In genomic region chr7:129375221-129375938, GRCh38 we compare ENCODE assay signal across 21 cellular contexts. TPM values are rescaled to one million over a fixed set of nuclear protein-coding genes. Genes with fewer than 3 reads are reported as not detected.
DNase-seq lines count a peak whose midpoint lies in the region; ATAC-seq and TF ChIP-seq lines count a peak whose summit lies in the region.
"Had no signal": no experiment of that assay in that cellular context is flagged by ENCODE, and none has a peak within 500 bp of the region (broad histone marks: within the 10 kb centered on the region; RNA-seq: fewer than 3 reads in every experiment).

No MANE protein-coding gene starts in this region.

- POLR2A ChIA-PET in T-cell (lab: Charles Lee) = no interaction called here

- H3K27me3 Mint-ChIP-seq in neural progenitor cell (ENCODE audit: insufficient read depth, low read depth) = no peaks in the 10 kb centered on the region
- no peaks in the 10 kb centered on the region for H3K27me3 Mint-ChIP-seq in T-cell
- H3K27me3 Mint-ChIP-seq: activated CD4-positive, alpha-beta T cell treated with anti-CD3 and anti-CD28 coated beads for 36 hours; CD4-positive, alpha-beta memory T cell; central memory CD8-positive, alpha-beta T cell; effector memory CD8-positive, alpha-beta T cell had no signal

- H2AFZ ChIP-seq in neural progenitor cell (replicated peaks) = no peak overlapping the region

- H3K4me1 ChIP-seq in HUES48 (ENCODE audit: control insufficient read depth, insufficient read depth, low read length) = peaks cover 50% of the 10 kb centered on the region
- H3K4me1 ChIP-seq in endocrine pancreas (ENCODE audit: control insufficient read depth, insufficient read depth, low read length) = peaks cover 29% of the 10 kb centered on the region
- peaks cover 24% of the 10 kb centered on the region for H3K4me1 ChIP-seq in neural progenitor cell
- H3K4me1 ChIP-seq in esophagus muscularis mucosa = no peaks in the 10 kb centered on the region
- H3K4me1 ChIP-seq: right atrium auricular region had no signal

- no peak for TF ChIP-seq CTCF in neural progenitor cell (IDR thresholded peaks at IDR 0.05)
- no peak for TF ChIP-seq CTCF in esophagus muscularis mucosa (IDR thresholded peaks at IDR 0.05)

- peaks cover 19% of the 10 kb centered on the region for H3F3A ChIP-seq in neural progenitor cell (ENCODE audit: low read depth)

- TF ChIP-seq EP300 in esophagus muscularis mucosa (IDR thresholded peaks at IDR 0.05) = no peak

- H3K9ac ChIP-seq in HUES48 (ENCODE audit: low read depth, low read length) = peak overlapping the region; percentile 41
- no peak overlapping the region for H3K9ac ChIP-seq in endocrine pancreas (ENCODE audit: control insufficient read depth, insufficient read depth, low read length)
- H3K9ac ChIP-seq in neural progenitor cell = no peak overlapping the region

- H3K36me3 ChIP-seq in HUES48 (ENCODE audit: control insufficient read depth, insufficient read depth, low read length) (peaks cover 9% of the 10 kb centered on the region), endocrine pancreas (ENCODE audit: control insufficient read depth, insufficient read depth, low read length) (no peaks in the 10 kb centered on the region), neural progenitor cell (no peaks in the 10 kb centered on the region), esophagus muscularis mucosa (peaks cover 0 to 9% (median 2%) of the 10 kb centered on the region in 4 donors)
- H3K36me3 ChIP-seq: right atrium auricular region, thyroid gland had no signal

- intact Hi-C loops in esophagus muscularis mucosa (cut with DNase I) = loop anchor here (5.0 to 10.0 kb wide), 2 partner anchors 33 to 269 kb away; no protein-coding TSS in a partner anchor

- H3K4me1 Mint-ChIP-seq in neural progenitor cell (peaks cover 19% of the 10 kb centered on the region), T-cell (peaks cover 0 to 12% (median 7%) of the 10 kb centered on the region in 3 donors)

- H3K27me3 ChIP-seq in HUES48 (ENCODE audit: control insufficient read depth, insufficient read depth, low read length) (no peaks in the 10 kb centered on the region), endocrine pancreas (ENCODE audit: control insufficient read depth, insufficient read depth, low read length) (no peaks in the 10 kb centered on the region), neural progenitor cell (no peaks in the 10 kb centered on the region), esophagus muscularis mucosa (no peaks in the 10 kb centered on the region)
- H3K27me3 ChIP-seq: heart right ventricle, right atrium auricular region, thyroid gland had no signal

- WGBS in esophagus muscularis mucosa = 90% methylated on average over 2 of the region's 2 CpGs

- DNase-seq in Ammon's horn (ENCODE audit: low spot score) = peak; percentile 13
- peak; percentile 44 for DNase-seq in neural progenitor cell (ENCODE audit: low spot score)
- no peak for DNase-seq in T-cell
- DNase-seq in esophagus muscularis mucosa (ENCODE audit: extremely low spot score) = no peak
- DNase-seq in T-helper 1 cell = no peak
- DNase-seq: activated CD4-positive, alpha-beta T cell treated with anti-CD3 and anti-CD28 coated beads for 36 hours; activated gamma-delta T cell; CD4-positive, alpha-beta memory T cell; DMS79; effector memory CD8-positive, alpha-beta T cell; heart right ventricle; islet precursor cell; midbrain; thyroid gland had no signal

- no peaks in the 10 kb centered on the region for H3K9me3 Mint-ChIP-seq in neural progenitor cell
- H3K9me3 Mint-ChIP-seq in T-cell = no peaks in the 10 kb centered on the region
- H3K9me3 Mint-ChIP-seq: central memory CD8-positive, alpha-beta T cell; effector memory CD8-positive, alpha-beta T cell; neural crest cell had no signal

- no peaks in the 10 kb centered on the region for H3K9me3 ChIP-seq in HUES48 (ENCODE audit: control insufficient read depth, insufficient read depth, low read length)
- no peaks in the 10 kb centered on the region for H3K9me3 ChIP-seq in endocrine pancreas (ENCODE audit: control insufficient read depth, low read length)
- H3K9me3 ChIP-seq in neural progenitor cell (ENCODE audit: low read depth) = no peaks in the 10 kb centered on the region
- no peaks in the 10 kb centered on the region for H3K9me3 ChIP-seq in esophagus muscularis mucosa
- H3K9me3 ChIP-seq: heart right ventricle, right atrium auricular region, thyroid gland had no signal

- H4K20me1 ChIP-seq in neural progenitor cell (ENCODE audit: low read depth) = peaks cover 13% of the 10 kb centered on the region

- H3K4me3 Mint-ChIP-seq in neural progenitor cell = no peak overlapping the region
- no peak overlapping the region for H3K4me3 Mint-ChIP-seq in T-cell
- H3K4me3 Mint-ChIP-seq: activated CD4-positive, alpha-beta T cell treated with anti-CD3 and anti-CD28 coated beads for 36 hours; CD4-positive, alpha-beta memory T cell; central memory CD8-positive, alpha-beta T cell; effector memory CD8-positive, alpha-beta T cell; neural crest cell had no signal

- H3K79me2 ChIP-seq in neural progenitor cell (ENCODE audit: low read depth) = no peaks in the 10 kb centered on the region

- peak overlapping the region; percentile 40 for H3K4me2 ChIP-seq in neural progenitor cell

- H3K27ac Mint-ChIP-seq in neural progenitor cell = no peak overlapping the region
- no peak overlapping the region for H3K27ac Mint-ChIP-seq in T-cell
- H3K27ac Mint-ChIP-seq: CD4-positive, alpha-beta memory T cell; effector memory CD8-positive, alpha-beta T cell had no signal

- TF ChIP-seq POLR2A in esophagus muscularis mucosa (IDR thresholded peaks at IDR 0.05; ENCODE audit: low read depth) = no peak

- CTCF ChIA-PET in T-cell (lab: Charles Lee) = interaction anchor here (0.6 to 6.2 kb wide), 15 partner anchors 7 to 673 kb away, joined by 3 to 43 read pairs (median 4); no protein-coding TSS in a partner anchor

- ATAC-seq in HG02798 (IDR thresholded peaks at IDR 0.05; ENCODE audit: poor library complexity, unreplicated experiment) (no peak), T-cell (replicated peaks in 1 of 4) (no peak)
- ATAC-seq: activated CD4-positive, alpha-beta T cell treated with anti-CD3 and anti-CD28 coated beads for 36 hours; effector memory CD8-positive, alpha-beta T cell; HCT116; heart right ventricle had no signal

- H3K27ac ChIP-seq in HUES48 (ENCODE audit: low read depth, low read length) = peak overlapping the region; percentile 88
- H3K27ac ChIP-seq in neural progenitor cell = peak overlapping the region; percentile 83
- no peak overlapping the region for H3K27ac ChIP-seq in esophagus muscularis mucosa (replicated peaks in 1 of 4)
- H3K27ac ChIP-seq: heart right ventricle, right atrium auricular region, thyroid gland had no signal

- peak overlapping the region; percentile 18; the same call in 1 of the 2 replicates for H3K4me3 ChIP-seq in HUES48 (ENCODE audit: low read depth, low read length)
- H3K4me3 ChIP-seq in endocrine pancreas (ENCODE audit: control insufficient read depth, insufficient read depth, low read length) = peak overlapping the region; percentile 56
- no peak overlapping the region for H3K4me3 ChIP-seq in neural progenitor cell
- no peak overlapping the region for H3K4me3 ChIP-seq in esophagus muscularis mucosa
- H3K4me3 ChIP-seq: heart right ventricle, right atrium auricular region, thyroid gland had no signal

- H3K36me3 Mint-ChIP-seq in neural progenitor cell = no peaks in the 10 kb centered on the region
- H3K36me3 Mint-ChIP-seq in T-cell = peaks cover 9% of the 10 kb centered on the region

RNA-seq across cellular contexts. Expression of gene STRIP2, which starts 58.9 kb away (rescaled TPM):
- total RNA-seq in neural progenitor cell (ENCODE audit: low replicate concordance) = 11.6 and 12.5 TPM in 2 replicates
- under 1 TPM; 0.39 to 0.47 (median 0.42) TPM for total RNA-seq in T-cell
- 1 to 10 TPM; 1.1 to 2.1 (median 1.9) TPM for total RNA-seq in esophagus muscularis mucosa

Comparison
In these comparisons a context has a peak if more than half of its experiments do, and no peak if none do; other contexts are left out.
1. DNase-seq: peak in Ammon's horn (single experiment) and neural progenitor cell (single experiment); none in T-cell (0 of 34), esophagus muscularis mucosa (single experiment) and T-helper 1 cell (0 of 5).
2. H3K27ac ChIP-seq: peak in HUES48 (single experiment) and neural progenitor cell (single experiment); none in esophagus muscularis mucosa (0 of 4).
3. H3K4me3 ChIP-seq: peak in HUES48 (single experiment) and endocrine pancreas (single experiment); none in neural progenitor cell (single experiment) and esophagus muscularis mucosa (0 of 4).